8 cellular contexts compared by ENCODE assay signal in the genomic region with DNA sequence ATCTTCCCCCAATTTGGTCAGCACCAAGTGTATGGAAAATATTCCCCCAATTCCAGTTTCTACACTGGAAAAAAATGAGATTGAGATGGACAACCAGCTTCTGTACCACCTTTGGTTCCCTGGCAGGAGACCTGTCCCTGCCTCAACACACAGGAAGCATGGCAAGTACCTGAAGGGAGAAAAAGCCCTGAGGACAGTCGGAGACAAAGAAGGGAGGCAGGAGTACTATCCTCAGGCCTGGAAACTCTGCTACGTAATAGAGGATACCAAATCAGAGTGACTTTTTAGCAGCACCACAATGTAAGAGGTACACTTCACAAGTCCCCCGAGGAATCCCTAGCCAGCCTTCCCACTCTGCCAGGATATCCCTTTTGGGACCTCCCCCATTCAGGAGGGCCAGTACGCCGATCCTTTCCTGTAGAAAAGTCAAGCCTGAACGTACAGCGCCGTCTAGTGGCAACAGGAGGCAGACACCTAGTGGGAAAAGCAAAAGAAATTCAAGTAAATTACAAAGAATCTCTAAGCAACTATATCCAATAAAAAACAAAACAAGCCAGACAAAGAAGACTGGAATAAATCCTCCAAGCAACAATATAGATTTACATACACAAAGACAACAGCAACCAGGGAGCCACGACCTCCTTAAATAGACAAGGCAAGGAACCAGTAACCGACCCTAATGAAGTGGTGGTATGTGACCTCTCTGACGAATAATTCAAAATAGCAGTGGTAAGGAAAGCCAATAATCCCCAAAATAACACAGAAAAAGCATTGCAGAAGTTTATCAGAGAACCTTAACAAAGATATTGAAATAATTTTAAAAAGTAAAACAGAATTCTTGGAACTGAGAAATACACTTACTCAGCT.
DNase-seq lines count a peak whose midpoint lies in the region; ATAC-seq and FAIRE-seq lines count a peak whose summit lies in the region.

No MANE protein-coding gene starts in this region.

- no peak overlapping the region for H3K4me3 Mint-ChIP-seq in activated T-helper 2 cell treated with anti-CD3 and anti-CD28 coated beads, Interferon-gamma antibody, Interleukin-2, Interleukin-4, amounts not matched to agents 10 μg/mL and 5 μg/mL and 100 μg/mL, durations not matched to agents 14 hours and 24 hours and 36 hours (ENCODE audit: low read depth)

- H3K9me3 Mint-ChIP-seq in activated T-helper 2 cell treated with anti-CD3 and anti-CD28 coated beads, Interferon-gamma antibody, Interleukin-2, Interleukin-4, amounts not matched to agents 10 μg/mL and 5 μg/mL and 100 μg/mL, durations not matched to agents 14 hours and 24 hours and 36 hours = no peaks in the 10 kb centered on the region

- peak; percentile 58 for FAIRE-seq in GM19239 (lab: Jason Lieb, UNC)

- no peak overlapping the region for H3K27ac Mint-ChIP-seq in activated T-helper 2 cell treated with anti-CD3 and anti-CD28 coated beads, Interferon-gamma antibody, Interleukin-2, Interleukin-4, amounts not matched to agents 10 μg/mL and 5 μg/mL and 100 μg/mL, durations not matched to agents 14 hours and 24 hours and 36 hours

- H3K27me3 Mint-ChIP-seq in activated T-helper 2 cell treated with anti-CD3 and anti-CD28 coated beads, Interferon-gamma antibody, Interleukin-2, Interleukin-4, amounts not matched to agents 10 μg/mL and 5 μg/mL and 100 μg/mL, durations not matched to agents 14 hours and 24 hours and 36 hours (ENCODE audit: low read depth) = peaks cover 8% of the 10 kb centered on the region

- H3K9me3 ChIP-seq in HUES6 (ENCODE audit: control insufficient read depth, insufficient read depth, low read depth, low read length) = 0 out of 2 replicates have a peak, but pooled peaks cover 3% of the 10 kb centered on the region

- no peaks in the 10 kb centered on the region for H3K36me3 ChIP-seq in HUES6 (ENCODE audit: control insufficient read depth, insufficient read depth, low read length)

- ATAC-seq in GM18861 (IDR thresholded peaks at IDR 0.05; ENCODE audit: unreplicated experiment) = no peak

- no peak overlapping the region for H3K27ac ChIP-seq in HUES6 (ENCODE audit: low read depth, low read length)

- H3K4me1 ChIP-seq in HUES6 (ENCODE audit: control insufficient read depth, insufficient read depth, low read length) = no peaks in the 10 kb centered on the region

- intact Hi-C loops in activated T-helper 2 cell treated with anti-CD3 and anti-CD28 coated beads, Interferon-gamma antibody, Interleukin-2, Interleukin-4, amounts not matched to agents 10 μg/mL and 5 μg/mL and 100 μg/mL, durations not matched to agents 14 hours and 24 hours and 36 hours (cut with micrococcal nuclease) = no loop called here

- peak; percentile 33 for DNase-seq in COR-L47 (lab: John Stamatoyannopoulos, UW)
- no peak for DNase-seq in GM19239 (ENCODE audit: insufficient read length, low spot score)
- DNase-seq in activated T-helper 2 cell treated with anti-CD3 and anti-CD28 coated beads, Interferon-gamma antibody, Interleukin-2, Interleukin-4, amounts not matched to agents 10 μg/mL and 5 μg/mL and 100 μg/mL, durations not matched to agents 14 hours and 24 hours and 36 hours (ENCODE audit: low spot score) = peak; percentile 10
- DNase-seq in kidney tubule cell (ENCODE audit: low spot score) = peak; percentile 58
- DNase-seq in hippocampal formation (lab: John Stamatoyannopoulos, UW) = no peak
- DNase-seq in midbrain (lab: John Stamatoyannopoulos, UW) = no peak

- H3K27me3 ChIP-seq in HUES6 (ENCODE audit: control insufficient read depth, insufficient read depth, low read length) = no peaks in the 10 kb centered on the region

- no peaks in the 10 kb centered on the region for H3K36me3 Mint-ChIP-seq in activated T-helper 2 cell treated with anti-CD3 and anti-CD28 coated beads, Interferon-gamma antibody, Interleukin-2, Interleukin-4, amounts not matched to agents 10 μg/mL and 5 μg/mL and 100 μg/mL, durations not matched to agents 14 hours and 24 hours and 36 hours (ENCODE audit: low read depth)

- H3K4me1 Mint-ChIP-seq in activated T-helper 2 cell treated with anti-CD3 and anti-CD28 coated beads, Interferon-gamma antibody, Interleukin-2, Interleukin-4, amounts not matched to agents 10 μg/mL and 5 μg/mL and 100 μg/mL, durations not matched to agents 14 hours and 24 hours and 36 hours (ENCODE audit: low read depth) = no peaks in the 10 kb centered on the region

- no peak overlapping the region for H3K9ac ChIP-seq in HUES6 (ENCODE audit: low read length)

- peak overlapping the region; percentile 20; the same call in 1 of the 2 replicates for H3K4me3 ChIP-seq in HUES6 (ENCODE audit: low read depth, low read length)

Comparison
In these comparisons a context has a peak if more than half of its experiments do, and no peak if none do; other contexts are left out.
1. DNase-seq: peak in COR-L47 (single experiment), activated T-helper 2 cell treated with anti-CD3 and anti-CD28 coated beads, Interferon-gamma antibody, Interleukin-2, Interleukin-4, amounts not matched to agents 10 μg/mL and 5 μg/mL and 100 μg/mL, durations not matched to agents 14 hours and 24 hours and 36 hours (single experiment) and kidney tubule cell (single experiment); none in GM19239 (single experiment), hippocampal formation (0 of 2) and midbrain (single experiment).